In genomic region chr17:2020721-2021120, GRCh38 we compare ENCODE assay signal across 21 cellular contexts.
"Had no signal": no experiment of that assay in that cellular context is flagged by ENCODE, and none has a peak within 500 bp of the region (broad histone marks: within the 10 kb centered on the region; RNA-seq: fewer than 3 reads in every experiment).

No MANE protein-coding gene starts in this region.

- ATAC-seq: body of pancreas; lower lobe of right lung; stimulated activated effector memory CD8-positive, alpha-beta T cell treated with anti-CD3 and anti-CD28 coated beads, Interleukin-12 subunit alpha, Interleukin-12 subunit beta, amount 100 ng/mL, for 72 hours; T-helper 17 cell; upper lobe of right lung had no signal

- H3K9me3 ChIP-seq: body of pancreas, esophagus squamous epithelium, lower lobe of right lung, right lobe of liver, SJCRH30, stomach, testis, upper lobe of right lung had no signal

- H3K36me3 Mint-ChIP-seq: activated naive CD8-positive, alpha-beta T cell treated with anti-CD3 and anti-CD28 coated beads, Interleukin-2, amount 10 ng/mL, durations not matched to agents 7 days and 5 days; stimulated activated effector memory CD8-positive, alpha-beta T cell treated with anti-CD3 and anti-CD28 coated beads, Interleukin-12 subunit alpha, Interleukin-12 subunit beta, amount 100 ng/mL, for 72 hours had no signal

- H3K27ac ChIP-seq: body of pancreas, lower lobe of right lung, right lobe of liver, SJCRH30, testis, upper lobe of right lung had no signal

- H3K36me3 ChIP-seq: esophagus squamous epithelium, lower lobe of right lung, right lobe of liver, SJCRH30, stomach, upper lobe of right lung had no signal

- DNase-seq: activated CD4-positive, alpha-beta T cell treated with anti-CD3 and anti-CD28 coated beads, Interleukin-2, amount 50 U/mL, for 4 hours; activated gamma-delta T cell treated with Interleukin-2 at 50 U/mL for 16 hours; activated naive CD8-positive, alpha-beta T cell treated with anti-CD3 and anti-CD28 coated beads, Interleukin-2, amount 10 ng/mL, durations not matched to agents 7 days and 5 days; activated T-cell treated with anti-CD3 and anti-CD28 coated beads for 4 hours; amygdala; body of pancreas; caudate nucleus; esophagus squamous epithelium; lower lobe of right lung; right lobe of liver; SJCRH30; small intestine; stimulated activated CD4-positive, alpha-beta T cell treated with anti-CD3 and anti-CD28 coated beads, Interleukin-4, amount 100 ng/mL, for 24 hours; stomach; T-helper 17 cell; testis; upper lobe of right lung had no signal

- H3K9me3 Mint-ChIP-seq: activated naive CD8-positive, alpha-beta T cell treated with anti-CD3 and anti-CD28 coated beads, Interleukin-2, amount 10 ng/mL, durations not matched to agents 7 days and 5 days; activated T-helper 1 cell treated with anti-CD3 and anti-CD28 coated beads, Interleukin-12 subunit alpha, Interleukin-12 subunit beta, Interleukin-2, Interleukin-4 antibody, amounts not matched to agents 30 ng/mL and 10 ng/mL and 1 ng/mL, durations not matched to agents 14 hours and 24 hours and 36 hours; neural crest cell; stimulated activated effector memory CD8-positive, alpha-beta T cell treated with anti-CD3 and anti-CD28 coated beads, Interleukin-12 subunit alpha, Interleukin-12 subunit beta, amount 100 ng/mL, for 72 hours had no signal

- H3K27ac Mint-ChIP-seq: activated naive CD8-positive, alpha-beta T cell treated with anti-CD3 and anti-CD28 coated beads, Interleukin-2, amount 10 ng/mL, durations not matched to agents 7 days and 5 days; activated T-helper 1 cell treated with anti-CD3 and anti-CD28 coated beads, Interleukin-12 subunit alpha, Interleukin-12 subunit beta, Interleukin-2, Interleukin-4 antibody, amounts not matched to agents 30 ng/mL and 10 ng/mL and 1 ng/mL, durations not matched to agents 14 hours and 24 hours and 36 hours; progenitor cell of endocrine pancreas; stimulated activated effector memory CD8-positive, alpha-beta T cell treated with anti-CD3 and anti-CD28 coated beads, Interleukin-12 subunit alpha, Interleukin-12 subunit beta, amount 100 ng/mL, for 72 hours; T-helper 17 cell had no signal

- H3K4me3 ChIP-seq: body of pancreas, esophagus squamous epithelium, lower lobe of right lung, right lobe of liver, SJCRH30, stomach, testis, upper lobe of right lung had no signal

- H3K27me3 ChIP-seq: body of pancreas, right lobe of liver, testis had no signal

- H3K4me3 Mint-ChIP-seq: activated naive CD8-positive, alpha-beta T cell treated with anti-CD3 and anti-CD28 coated beads, Interleukin-2, amount 10 ng/mL, durations not matched to agents 7 days and 5 days; activated T-helper 1 cell treated with anti-CD3 and anti-CD28 coated beads, Interleukin-12 subunit alpha, Interleukin-12 subunit beta, Interleukin-2, Interleukin-4 antibody, amounts not matched to agents 30 ng/mL and 10 ng/mL and 1 ng/mL, durations not matched to agents 14 hours and 24 hours and 36 hours; stimulated activated effector memory CD8-positive, alpha-beta T cell treated with anti-CD3 and anti-CD28 coated beads, Interleukin-12 subunit alpha, Interleukin-12 subunit beta, amount 100 ng/mL, for 72 hours; T-helper 17 cell had no signal
